Comparison of ENCODE assay signal across 11 cellular contexts in genomic region chr11:128731041-128731663, GRCh38. TPM values are rescaled to one million over a fixed set of nuclear protein-coding genes. Genes with fewer than 3 reads are reported as not detected.
DNase-seq lines count a peak whose midpoint lies in the region; ATAC-seq, FAIRE-seq and TF ChIP-seq lines count a peak whose summit lies in the region.
"Had no signal": no experiment of that assay in that cellular context is flagged by ENCODE, and none has a peak within 500 bp of the region (broad histone marks: within the 10 kb centered on the region; RNA-seq: fewer than 3 reads in every experiment).

No MANE protein-coding gene starts in this region.

- H3K27ac Mint-ChIP-seq in CD4-positive, CD25-positive, alpha-beta regulatory T cell, result peak overlapping the region; percentile 88 to 99 (median 90)
- H3K27ac Mint-ChIP-seq in activated CD8-positive, alpha-beta T cell treated with anti-CD3 and anti-CD28 coated beads, Interleukin-2, amount 10 ng/mL, durations not matched to agents 7 days and 5 days, result peak overlapping the region; percentile 94
- no peak overlapping the region for H3K27ac Mint-ChIP-seq in Calu3 (ENCODE audit: unreplicated experiment)

- intact Hi-C loops in Calu3 (cut with micrococcal nuclease; ENCODE audit: unreplicated experiment), result no loop called here

- peak overlapping the region; percentile 81 to 85 (median 82) for H3K4me3 Mint-ChIP-seq in CD4-positive, CD25-positive, alpha-beta regulatory T cell
- H3K4me3 Mint-ChIP-seq in activated CD8-positive, alpha-beta T cell treated with anti-CD3 and anti-CD28 coated beads, Interleukin-2, amount 10 ng/mL, durations not matched to agents 7 days and 5 days, result peak overlapping the region; percentile 72
- no peak overlapping the region for H3K4me3 Mint-ChIP-seq in Calu3 (ENCODE audit: low read depth, unreplicated experiment)

- H3K27me3 ChIP-seq in CD4-positive, CD25-positive, alpha-beta regulatory T cell (ENCODE audit: control insufficient read depth, insufficient read depth, low read length), result no peaks in the 10 kb centered on the region

- peak overlapping the region; percentile 71 for H3K27ac ChIP-seq in CD4-positive, CD25-positive, alpha-beta regulatory T cell (ENCODE audit: insufficient read depth, low read length, poor library complexity, severe bottlenecking)

- POLR2A ChIA-PET in activated CD8-positive, alpha-beta T cell treated with anti-CD3 and anti-CD28 coated beads, Interleukin-2, amount 10 ng/mL, durations not matched to agents 7 days and 5 days (lab: Charles Lee), result interaction anchor here (0.6 to 1.7 kb wide), 4 partner anchors 12 to 135 kb away, joined by 3 to 5 read pairs (median 4); no protein-coding TSS in a partner anchor

- peaks cover 7% of the 10 kb centered on the region for H3K36me3 Mint-ChIP-seq in CD4-positive, CD25-positive, alpha-beta regulatory T cell
- H3K36me3 Mint-ChIP-seq in activated CD8-positive, alpha-beta T cell treated with anti-CD3 and anti-CD28 coated beads, Interleukin-2, amount 10 ng/mL, durations not matched to agents 7 days and 5 days (ENCODE audit: low read depth), result peaks cover 63% of the 10 kb centered on the region
- no peaks in the 10 kb centered on the region for H3K36me3 Mint-ChIP-seq in Calu3 (ENCODE audit: insufficient read depth, unreplicated experiment)

- peak; percentile 62 to 63 for ATAC-seq in CD4-positive, CD25-positive, alpha-beta regulatory T cell (ENCODE audit: low read depth in 2 of 2)
- ATAC-seq in HG03103 (IDR thresholded peaks at IDR 0.05; ENCODE audit: low read depth, unreplicated experiment), result peak; percentile 39
- ATAC-seq in activated CD8-positive, alpha-beta T cell treated with anti-CD3 and anti-CD28 coated beads, Interleukin-2, amount 10 ng/mL, durations not matched to agents 7 days and 5 days, result peak; percentile 58

- peak in 1 of 3 donors; percentile 87 for DNase-seq in CD4-positive, CD25-positive, alpha-beta regulatory T cell
- peak; percentile 76 for DNase-seq in activated CD8-positive, alpha-beta T cell treated with anti-CD3 and anti-CD28 coated beads, Interleukin-2, amount 10 ng/mL, durations not matched to agents 7 days and 5 days
- no peak for DNase-seq in urothelium cell line (ENCODE audit: low spot score)
- DNase-seq in NOMO-1 treated with DMSO at 0.1 percent for 48 hours (lab: John Stamatoyannopoulos, UW; ENCODE audit: unreplicated experiment), result no peak
- DNase-seq in mesenteric fat pad (ENCODE audit: low spot score), result no peak
- no peak for DNase-seq in Calu3
- DNase-seq: central memory CD4-positive, alpha-beta T cell; COR-L47; NCI-H1694 treated with DMSO at 0.1 percent for 48 hours had no signal

- no peaks in the 10 kb centered on the region for H3K9me3 Mint-ChIP-seq in CD4-positive, CD25-positive, alpha-beta regulatory T cell
- no peaks in the 10 kb centered on the region for H3K9me3 Mint-ChIP-seq in activated CD8-positive, alpha-beta T cell treated with anti-CD3 and anti-CD28 coated beads, Interleukin-2, amount 10 ng/mL, durations not matched to agents 7 days and 5 days (ENCODE audit: insufficient read depth)
- no peaks in the 10 kb centered on the region for H3K9me3 Mint-ChIP-seq in Calu3 (ENCODE audit: low read depth, unreplicated experiment)

- peaks cover 4% of the 10 kb centered on the region for H3K36me3 ChIP-seq in CD4-positive, CD25-positive, alpha-beta regulatory T cell (ENCODE audit: control insufficient read depth, insufficient read depth, low read length)

- peak overlapping the region; percentile 77 for H3K4me3 ChIP-seq in CD4-positive, CD25-positive, alpha-beta regulatory T cell (ENCODE audit: low read depth, low read length)

- in situ Hi-C loops in GM18951 (cut with MboI; ENCODE audit: low sequenced_read_pairs, unreplicated experiment), result no loop called here

- FAIRE-seq in urothelium cell line (lab: Jason Lieb, UNC), result no peak

- CTCF ChIA-PET in activated CD8-positive, alpha-beta T cell treated with anti-CD3 and anti-CD28 coated beads, Interleukin-2, amount 10 ng/mL, durations not matched to agents 7 days and 5 days (lab: Charles Lee), result interaction anchor here (0.8 to 3.8 kb wide), 3 partner anchors 8 to 26 kb away, joined by 3 to 13 read pairs (median 3); no protein-coding TSS in a partner anchor
- CTCF ChIA-PET in Calu3 (lab: Charles Lee), result interaction anchor here (0.7 kb wide), 1 partner anchor 1230 kb away, joined by 3 read pairs; no protein-coding TSS in a partner anchor

- peak; percentile 34 for TF ChIP-seq POLR2A in GM18951 (IDR thresholded peaks at IDR 0.05; ENCODE audit: extremely low read depth, insufficient read depth, insufficient read length)

- no peaks in the 10 kb centered on the region for H3K9me3 ChIP-seq in CD4-positive, CD25-positive, alpha-beta regulatory T cell (ENCODE audit: control insufficient read depth in 2 of 2, low read length in 2 of 2)

- peaks cover 56 to 99% (median 87%) of the 10 kb centered on the region in 4 donors for H3K4me1 Mint-ChIP-seq in CD4-positive, CD25-positive, alpha-beta regulatory T cell
- H3K4me1 Mint-ChIP-seq in activated CD8-positive, alpha-beta T cell treated with anti-CD3 and anti-CD28 coated beads, Interleukin-2, amount 10 ng/mL, durations not matched to agents 7 days and 5 days (ENCODE audit: low read depth), result peaks cover 100% of the 10 kb centered on the region
- no peaks in the 10 kb centered on the region for H3K4me1 Mint-ChIP-seq in Calu3 (ENCODE audit: low read depth, unreplicated experiment)

- TF ChIP-seq CTCF in Calu3 (IDR thresholded peaks at IDR 0.05; ENCODE audit: unreplicated experiment), result no peak

- H3K4me1 ChIP-seq in CD4-positive, CD25-positive, alpha-beta regulatory T cell (ENCODE audit: control insufficient read depth, insufficient read depth, low read length, poor library complexity, severe bottlenecking), result peaks cover 100% of the 10 kb centered on the region

- no TSS peak for BruUV-seq in Calu3 (replicated peaks; lab: Mats Ljungman, UMichigan)

- no peaks in the 10 kb centered on the region for H3K27me3 Mint-ChIP-seq in CD4-positive, CD25-positive, alpha-beta regulatory T cell
- H3K27me3 Mint-ChIP-seq in activated CD8-positive, alpha-beta T cell treated with anti-CD3 and anti-CD28 coated beads, Interleukin-2, amount 10 ng/mL, durations not matched to agents 7 days and 5 days (ENCODE audit: low read depth), result no peaks in the 10 kb centered on the region
- H3K27me3 Mint-ChIP-seq in Calu3 (ENCODE audit: unreplicated experiment), result no peaks in the 10 kb centered on the region

RNA-seq across cellular contexts. Expression of gene FLI1, which starts 37.3 kb away (rescaled TPM):
- 119 TPM for total RNA-seq in CD4-positive, CD25-positive, alpha-beta regulatory T cell
- polyA plus RNA-seq in CD4-positive, CD25-positive, alpha-beta regulatory T cell, result 10 to 100 TPM; 58.0 to 72.6 (median 65.5) TPM
- 10 to 100 TPM; 83.4 to 93.4 TPM for total RNA-seq in activated CD8-positive, alpha-beta T cell treated with anti-CD3 and anti-CD28 coated beads, Interleukin-2, amount 10 ng/mL, durations not matched to agents 7 days and 5 days
- total RNA-seq in mesenteric fat pad (30.9 TPM), Calu3 (2022) (0.17 TPM in 1 of 2 replicates, not detected in the other)

Comparison
In these comparisons a context has a peak if more than half of its experiments do, and no peak if none do; other contexts are left out.
1. RNA of gene FLI1, which starts 37.3 kb away (total RNA-seq): 119 TPM in CD4-positive, CD25-positive, alpha-beta regulatory T cell (single experiment), 83.4 to 93.4 TPM in activated CD8-positive, alpha-beta T cell treated with anti-CD3 and anti-CD28 coated beads, Interleukin-2, amount 10 ng/mL, durations not matched to agents 7 days and 5 days and 30.9 TPM in mesenteric fat pad (single experiment); 0.17 TPM in Calu3; every median in the first group is over 10 times any median in the second.
2. Peak in every context shown above with its lines, with median percentiles within 50 percentile points of each other: ATAC-seq.